11 cellular contexts compared by ENCODE assay signal in genomic region chr12:62885242-62885641, GRCh38.
"Had no signal": no experiment of that assay in that cellular context is flagged by ENCODE, and none has a peak within 500 bp of the region (broad histone marks: within the 10 kb centered on the region; RNA-seq: fewer than 3 reads in every experiment).

No MANE protein-coding gene starts in this region.

- H3K4me3 ChIP-seq: GM23248, GM23338, HAP-1 had no signal

- H3K9me3 Mint-ChIP-seq: HFFc6 had no signal

- H3K27ac Mint-ChIP-seq: GM23338, H9, HFFc6 had no signal

- H3K4me1 ChIP-seq: HAP-1 had no signal

- H2AFZ ChIP-seq: GM23248, GM23338 had no signal

- DNase-seq: GM23248, GOT3, H7, H9, HCEC 1CT, HFFc6 had no signal

- H3K36me3 ChIP-seq: HAP-1 had no signal

- H3K27ac ChIP-seq: GM23248 had no signal

- ATAC-seq: GM23338, HCT116 had no signal

- FAIRE-seq: H1, H54 had no signal

- H3K9ac ChIP-seq: GM23248 had no signal

- H3K4me2 ChIP-seq: GM23338 had no signal

- H3K4me3 Mint-ChIP-seq: GM23338, H9, HFFc6 had no signal
